ENCODE assay signal across 8 cellular contexts in genomic region chr19:11091343-11092153, GRCh38. TPM values are rescaled to one million over a fixed set of nuclear protein-coding genes. Genes with fewer than 3 reads are reported as not detected.
A peak's percentile ranks its signal among the peaks of the same experiment; 100 is the strongest.
DNase-seq lines count a peak whose midpoint lies in the region; ATAC-seq and TF ChIP-seq lines count a peak whose summit lies in the region.

No MANE protein-coding gene starts in this region.

- H3K27ac Mint-ChIP-seq in IgD-negative memory B cell: peak overlapping the region in 2 of 3 donors; percentile 77 to 88

- peak overlapping the region in 3 of 4 donors; percentile 72 to 87 (median 74) for H3K4me3 Mint-ChIP-seq in IgD-negative memory B cell

- H3K9me3 ChIP-seq in left lung: no peaks in the 10 kb centered on the region

- H3K27me3 Mint-ChIP-seq in IgD-negative memory B cell: peaks cover 34% of the 10 kb centered on the region

- peaks cover 1 to 10% (median 3%) of the 10 kb centered on the region in 3 donors for H3K9me3 Mint-ChIP-seq in IgD-negative memory B cell

- H3K27ac ChIP-seq in VCaP (peak overlapping the region; percentile 89), left lung (peak overlapping the region; percentile 98 to 99)

- H3K4me1 Mint-ChIP-seq in IgD-negative memory B cell: peaks cover 33 to 38% (median 37%) of the 10 kb centered on the region in 3 donors

- H3K27me3 ChIP-seq in left lung: no peaks in the 10 kb centered on the region

- TF ChIP-seq CTCF in VCaP (conservative IDR thresholded peaks at IDR 0.05) (no peak), choroid plexus epithelial cell (conservative IDR thresholded peaks at IDR 0.05; ENCODE audit: low read depth, low read length) (no peak), left lung (IDR thresholded peaks at IDR 0.05) (no peak), GM10266 (IDR thresholded peaks at IDR 0.05; ENCODE audit: control insufficient read depth, insufficient read depth, low read depth, missing control alignments) (no peak)

- no peaks in the 10 kb centered on the region for H3K36me3 Mint-ChIP-seq in IgD-negative memory B cell

- ATAC-seq in left lung: peak; percentile 0

- intact Hi-C loops in left lung (cut with DNase I): no loop called here

- H3K4me1 ChIP-seq in left lung: peaks cover 43 to 78% of the 10 kb centered on the region in 2 donors

- DNase-seq in AML-193 (lab: John Stamatoyannopoulos, UW) (peak; percentile 42 to 57), choroid plexus epithelial cell (ENCODE audit: low read depth) (peak; percentile 91), left lung (peak in 1 of 2 donors; percentile 62), GM10266 (ENCODE audit: extremely low spot score) (no peak), HuH-7 (ENCODE audit: low spot score) (no peak)
- peak; percentile 33 for DNase-seq in stimulated activated CD8-positive, alpha-beta memory T cell treated with anti-CD3 and anti-CD28 coated beads, Interleukin-12 subunit alpha, Interleukin-12 subunit beta, amount 100 ng/mL, for 4 hours (ENCODE audit: low read depth)

- H3K36me3 ChIP-seq in left lung: peaks cover 0 to 30% of the 10 kb centered on the region in 2 donors

- H3K4me3 ChIP-seq in choroid plexus epithelial cell (ENCODE audit: low read depth, low read length) (peak overlapping the region; percentile 93), left lung (peak overlapping the region; percentile 57 to 75)

RNA-seq across cellular contexts. Expression of gene LDLR, which starts 2.3 kb away (rescaled TPM):
- 3.3 TPM for polyA plus RNA-seq in IgD-negative memory B cell
- total RNA-seq in left lung: 100 to 1,000 TPM; 212 to 310 TPM

Comparison
In these comparisons a context has a peak if more than half of its experiments do, and no peak if none do; other contexts are left out.
1. DNase-seq: peak in AML-193 (2 of 2), choroid plexus epithelial cell (single experiment) and stimulated activated CD8-positive, alpha-beta memory T cell treated with anti-CD3 and anti-CD28 coated beads, Interleukin-12 subunit alpha, Interleukin-12 subunit beta, amount 100 ng/mL, for 4 hours (single experiment); none in GM10266 (single experiment) and HuH-7 (single experiment).